8 cellular contexts compared by ENCODE assay signal in the genomic region with DNA sequence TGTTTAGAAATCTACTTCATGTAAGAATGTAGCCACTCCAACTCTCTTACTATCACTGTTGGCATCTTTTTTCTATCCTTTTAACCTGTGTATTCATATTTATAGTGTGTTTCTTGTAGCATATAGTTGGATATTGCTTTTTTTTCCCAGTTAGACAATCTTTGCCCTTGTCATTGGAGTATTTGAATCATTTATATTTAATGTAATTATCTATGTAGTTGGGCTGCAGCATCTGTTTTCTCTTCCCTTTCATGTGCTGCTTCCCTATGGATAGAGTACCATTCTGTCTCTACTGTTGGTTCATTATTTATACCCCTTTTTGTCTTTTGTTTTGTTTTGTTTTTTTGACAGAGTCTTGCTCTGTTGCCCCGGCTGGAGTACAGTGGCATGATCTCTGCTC.
"Had no signal": no experiment of that assay in that cellular context is flagged by ENCODE, and none has a peak within 500 bp of the region (broad histone marks: within the 10 kb centered on the region; RNA-seq: fewer than 3 reads in every experiment).

No MANE protein-coding gene starts in this region.

- FAIRE-seq: G401.6, GM12878, GM12891, GM12892, GM18507, GM19239 had no signal

- ATAC-seq: GM12878 had no signal

- H3K4me3 ChIP-seq: GM12878 had no signal

- DNase-seq: GDM1, GF-D8 had no signal
